2 cellular contexts compared by ENCODE assay signal in genomic region chr1:155072531-155073289, GRCh38.
TF ChIP-seq lines count a peak whose summit lies in the region.

No MANE protein-coding gene starts in this region.

TF ChIP-seq in GM23338, 12 proteins besides CTCF, POLR2A, EP300 and RAD21:
- no peak for TF ChIP-seq CREB1 (CRISPR knock-in tag; IDR thresholded peaks at IDR 0.05; ENCODE audit: low read depth)
- TF ChIP-seq REST (IDR thresholded peaks at IDR 0.05; ENCODE audit: unreplicated experiment), result no peak
- TF ChIP-seq EZH2phosphoT487 (IDR thresholded peaks at IDR 0.05; ENCODE audit: unreplicated experiment), result no peak

TF ChIP-seq in SK-N-SH, 30 proteins besides CTCF, POLR2A, EP300 and RAD21:
- TF ChIP-seq GABPA (IDR thresholded peaks at IDR 0.05; ENCODE audit: low read depth), result no peak
- TF ChIP-seq JUND (IDR thresholded peaks at IDR 0.05), result no peak
- no peak for TF ChIP-seq PBX3 (IDR thresholded peaks at IDR 0.05)
- no peak for TF ChIP-seq FOSL2 (IDR thresholded peaks at IDR 0.05; ENCODE audit: borderline replicate concordance, low read depth)
- no peak for TF ChIP-seq REST (IDR thresholded peaks at IDR 0.05; ENCODE audit: low read depth, low read length)
- no peak for TF ChIP-seq USF2 (IDR thresholded peaks at IDR 0.05; ENCODE audit: borderline replicate concordance, low read depth, low read length)
- no peak for TF ChIP-seq RFX5 (IDR thresholded peaks at IDR 0.05; ENCODE audit: low read length)
- TF ChIP-seq IRF3 (IDR thresholded peaks at IDR 0.05; ENCODE audit: low read depth, low read length), result no peak
- no peak for TF ChIP-seq YY1 (IDR thresholded peaks at IDR 0.05; ENCODE audit: low read depth)
- no peak for TF ChIP-seq CHD2 (IDR thresholded peaks at IDR 0.05; ENCODE audit: low read length, partially characterized antibody)
- TF ChIP-seq FOXJ3 (CRISPR knock-in tag; IDR thresholded peaks at IDR 0.05), result no peak
- TF ChIP-seq GATA2 (CRISPR knock-in tag; IDR thresholded peaks at IDR 0.05), result no peak
- no peak for TF ChIP-seq MEF2A (IDR thresholded peaks at IDR 0.05; ENCODE audit: borderline replicate concordance, low read depth)
- no peak for TF ChIP-seq USF1 (IDR thresholded peaks at IDR 0.05; ENCODE audit: borderline replicate concordance, low read depth)
